Comparison of ENCODE assay signal across 10 cellular contexts in genomic region chr9:70229579-70229978, GRCh38. TPM values are rescaled to one million over a fixed set of nuclear protein-coding genes. Genes with fewer than 3 reads are reported as not detected.
DNase-seq lines count a peak whose midpoint lies in the region; ATAC-seq, FAIRE-seq and TF ChIP-seq lines count a peak whose summit lies in the region.
"Had no signal": no experiment of that assay in that cellular context is flagged by ENCODE, and none has a peak within 500 bp of the region (broad histone marks: within the 10 kb centered on the region; RNA-seq: fewer than 3 reads in every experiment).

No MANE protein-coding gene starts in this region.

- peak; percentile 66 for FAIRE-seq in D721Med (lab: Jason Lieb, UNC)

- H3K4me1 Mint-ChIP-seq in brain (peaks cover 24% of the 10 kb centered on the region), mesothelial cell of epicardium (peaks cover 26% of the 10 kb centered on the region)
- no peaks in the 10 kb centered on the region for H3K4me1 Mint-ChIP-seq in activated CD4-positive, alpha-beta memory T cell treated with anti-CD3 and anti-CD28 coated beads for 36 hours (ENCODE audit: low read depth)

- POLR2A ChIA-PET in activated CD4-positive, alpha-beta memory T cell treated with anti-CD3 and anti-CD28 coated beads for 36 hours (lab: Charles Lee), result no interaction called here

- peaks cover 4 to 15% (median 6%) of the 10 kb centered on the region in 5 experiments for H3K9me3 Mint-ChIP-seq in brain
- H3K9me3 Mint-ChIP-seq in mesothelial cell of epicardium, result peaks cover 16% of the 10 kb centered on the region
- no peaks in the 10 kb centered on the region for H3K9me3 Mint-ChIP-seq in activated CD4-positive, alpha-beta memory T cell treated with anti-CD3 and anti-CD28 coated beads for 36 hours

- TF ChIP-seq CTCF in D721Med (IDR thresholded peaks at IDR 0.05; ENCODE audit: insufficient read depth, missing control alignments) (peak; percentile 60), brain (conservative IDR thresholded peaks at IDR 0.05) (peak; percentile 71 to 76), mesothelial cell of epicardium (IDR thresholded peaks at IDR 0.05; ENCODE audit: unreplicated experiment) (no peak)

- CTCF ChIA-PET in activated CD4-positive, alpha-beta memory T cell treated with anti-CD3 and anti-CD28 coated beads for 36 hours (lab: Charles Lee), result interaction anchor here (1.3 kb wide), 1 partner anchor 258 kb away, joined by 5 read pairs; no protein-coding TSS in a partner anchor

- peak overlapping the region; percentile 21 to 87 (median 74) for H3K27ac Mint-ChIP-seq in brain
- H3K27ac Mint-ChIP-seq in mesothelial cell of epicardium, result peak overlapping the region; percentile 33
- no peak overlapping the region for H3K27ac Mint-ChIP-seq in activated CD4-positive, alpha-beta memory T cell treated with anti-CD3 and anti-CD28 coated beads for 36 hours

- DNase-seq in D721Med (ENCODE audit: insufficient read length, low spot score), result no peak
- peak; percentile 41 for DNase-seq in NAMALWA (ENCODE audit: low spot score)
- DNase-seq in mesothelial cell of epicardium (ENCODE audit: low spot score in 2 of 2, unreplicated experiment in 2 of 2), result no peak
- DNase-seq in stimulated activated CD4-positive, alpha-beta T cell treated with anti-CD3 and anti-CD28 coated beads, Interleukin-4, amount 100 ng/mL, for 4 hours, result no peak
- DNase-seq in H4 (ENCODE audit: low spot score), result no peak
- DNase-seq in activated CD4-positive, alpha-beta memory T cell treated with anti-CD3 and anti-CD28 coated beads for 36 hours, result no peak

- H3K36me3 Mint-ChIP-seq in brain (peaks cover 8% of the 10 kb centered on the region), mesothelial cell of epicardium (peaks cover 21% of the 10 kb centered on the region)
- H3K36me3 Mint-ChIP-seq in activated CD4-positive, alpha-beta memory T cell treated with anti-CD3 and anti-CD28 coated beads for 36 hours, result no peaks in the 10 kb centered on the region

- H3K4me3 Mint-ChIP-seq in brain (no peak overlapping the region), mesothelial cell of epicardium (no peak overlapping the region)
- H3K4me3 Mint-ChIP-seq in activated CD4-positive, alpha-beta memory T cell treated with anti-CD3 and anti-CD28 coated beads for 36 hours, result no peak overlapping the region

- ATAC-seq in GM18502 (IDR thresholded peaks at IDR 0.05; ENCODE audit: poor library complexity, unreplicated experiment), result no peak
- ATAC-seq: activated CD4-positive, CD25-positive, alpha-beta regulatory T cell treated with anti-CD3 and anti-CD28 coated beads, Interleukin-2, amount 50 U/mL, for 24 hours; esophagus mucosa had no signal

- intact Hi-C loops in activated CD4-positive, alpha-beta memory T cell treated with anti-CD3 and anti-CD28 coated beads for 36 hours (cut with micrococcal nuclease), result loop anchor here (10.0 kb wide), 1 partner anchor 255 kb away; no protein-coding TSS in a partner anchor

- H3K27me3 Mint-ChIP-seq in brain (peaks cover 3% of the 10 kb centered on the region), mesothelial cell of epicardium (ENCODE audit: low read depth) (no peaks in the 10 kb centered on the region)
- peaks cover 2% of the 10 kb centered on the region for H3K27me3 Mint-ChIP-seq in activated CD4-positive, alpha-beta memory T cell treated with anti-CD3 and anti-CD28 coated beads for 36 hours

RNA-seq across cellular contexts. Expression of gene SMC5, which starts 29.2 kb away (rescaled TPM):
- polyA plus RNA-seq in brain (ENCODE audit: insufficient read depth, low read depth, low replicate concordance), result 3.6 TPM
- total RNA-seq in mesothelial cell of epicardium, result 48.9 to 56.2 TPM (median 49.3 TPM) in 3 replicates
- 10.8 and 15.3 TPM in 2 replicates for total RNA-seq in H4 (2014; rRNA removed; shearing (Covaris generic))
- total RNA-seq in activated CD4-positive, alpha-beta memory T cell treated with anti-CD3 and anti-CD28 coated beads for 36 hours, result 10 to 100 TPM; 32.0 to 34.1 TPM
